In genomic region chr1:2047749-2048729, GRCh38 we compare ENCODE assay signal across 1 cellular context.
TF ChIP-seq lines count a peak whose summit lies in the region.

No MANE protein-coding gene starts in this region.

TF ChIP-seq in WTC11, 78 proteins besides CTCF, POLR2A, EP300 and RAD21 (continued from another document):
- peak; percentile 70; the same call in 1 of the 2 replicates for TF ChIP-seq STAT6 (CRISPR knock-in tag; conservative IDR thresholded peaks at IDR 0.05; ENCODE audit: low read depth)
